ENCODE assay signal across 10 cellular contexts in genomic region chr1:54577612-54578011, GRCh38. TPM values are rescaled to one million over a fixed set of nuclear protein-coding genes. Genes with fewer than 3 reads are reported as not detected.
DNase-seq lines count a peak whose midpoint lies in the region; ATAC-seq and TF ChIP-seq lines count a peak whose summit lies in the region.
"Had no signal": no experiment of that assay in that cellular context is flagged by ENCODE, and none has a peak within 500 bp of the region (broad histone marks: within the 10 kb centered on the region; RNA-seq: fewer than 3 reads in every experiment).

No MANE protein-coding gene starts in this region.

- no peaks in the 10 kb centered on the region for H3K9me3 ChIP-seq in mesenchymal stem cell (ENCODE audit: control insufficient read depth, low read length)
- H3K9me3 ChIP-seq: BLaER1 had no signal

- H3K23ac ChIP-seq in mesenchymal stem cell (ENCODE audit: low read length in 2 of 2), result no peak overlapping the region

- no peak overlapping the region for H3K9ac ChIP-seq in mesenchymal stem cell (ENCODE audit: low read length)
- H3K9ac ChIP-seq: BLaER1 had no signal

- no peak overlapping the region for H3K4me2 ChIP-seq in mesenchymal stem cell (ENCODE audit: low read length, poor library complexity, severe bottlenecking)
- H3K4me2 ChIP-seq: BLaER1 had no signal

- no peak for ATAC-seq in HG02938 (IDR thresholded peaks at IDR 0.05; ENCODE audit: unreplicated experiment)

- WGBS in mesenchymal stem cell, result 63% methylated on average over 6 of the region's 6 CpGs

- TF ChIP-seq CTCF in fibroblast of mammary gland (conservative IDR thresholded peaks at IDR 0.05; ENCODE audit: control insufficient read depth, insufficient read depth, low read depth, low read length) (no peak), osteocyte (IDR thresholded peaks at IDR 0.05) (no peak)

- H3K9me3 Mint-ChIP-seq in osteocyte (ENCODE audit: unreplicated experiment), result no peaks in the 10 kb centered on the region

- no peaks in the 10 kb centered on the region for H3K27me3 Mint-ChIP-seq in osteocyte (ENCODE audit: unreplicated experiment)

- H3K4me1 ChIP-seq in mesenchymal stem cell (ENCODE audit: control insufficient read depth, insufficient read depth, low read depth, low read length), result peaks cover 10% of the 10 kb centered on the region

- no peak overlapping the region for H3K4me3 Mint-ChIP-seq in osteocyte (ENCODE audit: unreplicated experiment)

- H2BK5ac ChIP-seq in mesenchymal stem cell (ENCODE audit: low read depth, low read length, poor library complexity, severe bottlenecking), result no peak overlapping the region

- H3K27ac ChIP-seq in mesenchymal stem cell (ENCODE audit: low read length, poor library complexity, severe bottlenecking), result no peak overlapping the region
- H3K27ac ChIP-seq: BLaER1 had no signal

- no peaks in the 10 kb centered on the region for H3K79me1 ChIP-seq in mesenchymal stem cell (replicated peaks; ENCODE audit: low read length, poor library complexity, severe bottlenecking)

- H3K27ac Mint-ChIP-seq in osteocyte (ENCODE audit: unreplicated experiment), result no peak overlapping the region

- H3K36me3 ChIP-seq in mesenchymal stem cell (ENCODE audit: control insufficient read depth in 1 of 2, insufficient read depth in 2 of 2, low read depth in 1 of 2, low read length in 2 of 2), result no peaks in the 10 kb centered on the region
- H3K36me3 ChIP-seq: BLaER1 had no signal

- H2BK15ac ChIP-seq in mesenchymal stem cell (ENCODE audit: low read depth, poor library complexity, severe bottlenecking), result no peak overlapping the region

- no peak overlapping the region for H2BK120ac ChIP-seq in mesenchymal stem cell (ENCODE audit: low read depth, low read length)

- DNase-seq in CD1c-positive myeloid dendritic cell (ENCODE audit: extremely low spot score) (peak; percentile 42), NCI-H774 (lab: John Stamatoyannopoulos, UW) (peak; percentile 22), fibroblast of mammary gland (ENCODE audit: low read depth) (peak; percentile 36), mesenchymal stem cell (peak; percentile 72), GF-D8 (lab: John Stamatoyannopoulos, UW) (no peak), osteocyte (ENCODE audit: extremely low spot score, unreplicated experiment) (no peak), NCI-H2227 (lab: John Stamatoyannopoulos, UW; ENCODE audit: unreplicated experiment) (no peak)
- DNase-seq: activated effector memory CD4-positive, alpha-beta T cell treated with Interleukin-2 at 50 U/mL for 16 hours had no signal

- peak overlapping the region in 1 of 2 experiments; percentile 11 for H3K18ac ChIP-seq in mesenchymal stem cell (ENCODE audit: low read depth in 1 of 2, low read length in 2 of 2)

- no peak overlapping the region for H3K4me3 ChIP-seq in fibroblast of mammary gland (ENCODE audit: control insufficient read depth, low read depth, low read length)
- no peak overlapping the region for H3K4me3 ChIP-seq in mesenchymal stem cell (ENCODE audit: insufficient read depth in 1 of 2, low read depth in 1 of 2, low read length in 2 of 2)
- H3K4me3 ChIP-seq: BLaER1 had no signal

- no peak overlapping the region for H3K14ac ChIP-seq in mesenchymal stem cell (ENCODE audit: low read length in 2 of 2)

- no peak overlapping the region for H4K8ac ChIP-seq in mesenchymal stem cell (ENCODE audit: low read length)

- H2AFZ ChIP-seq in mesenchymal stem cell (ENCODE audit: low read depth, low read length), result no peak overlapping the region

- peak overlapping the region; percentile 57 for H4K91ac ChIP-seq in mesenchymal stem cell (ENCODE audit: low read length)

- H2BK12ac ChIP-seq in mesenchymal stem cell (ENCODE audit: low read length in 2 of 2), result no peak overlapping the region

- peaks cover 0 to 3% of the 10 kb centered on the region in 2 experiments for H3K27me3 ChIP-seq in mesenchymal stem cell (ENCODE audit: control insufficient read depth in 1 of 2, insufficient read depth in 1 of 2, low read length in 2 of 2)
- H3K27me3 ChIP-seq: BLaER1 had no signal

- no peak overlapping the region for H3K4ac ChIP-seq in mesenchymal stem cell (ENCODE audit: low read depth in 1 of 2, low read length in 2 of 2)

- H2AK5ac ChIP-seq in mesenchymal stem cell (ENCODE audit: low read length, severe bottlenecking), result no peak overlapping the region

- H3K4me1 Mint-ChIP-seq in osteocyte (ENCODE audit: unreplicated experiment), result peaks cover 7% of the 10 kb centered on the region

- H3K36me3 Mint-ChIP-seq in osteocyte (ENCODE audit: unreplicated experiment), result peaks cover 1% of the 10 kb centered on the region

RNA-seq across cellular contexts. Expression of gene ACOT11, which starts 29.6 kb away (rescaled TPM):
- polyA plus RNA-seq in mesenchymal stem cell (2013, experiment 1 of 2), result 0.83 TPM
- 0.88 TPM for polyA plus RNA-seq in mesenchymal stem cell (2013, experiment 2 of 2)
- total RNA-seq in osteocyte, result 0.24 and 0.35 TPM in 2 replicates

RNA-seq across cellular contexts. Expression of gene FAM151A, which starts 45.7 kb away (rescaled TPM):
- polyA plus RNA-seq in mesenchymal stem cell (2013, experiment 1 of 2), result not detected
- not detected for polyA plus RNA-seq in mesenchymal stem cell (2013, experiment 2 of 2)
- not detected in 2 replicates for total RNA-seq in osteocyte

Comparison
In these comparisons a context has a peak if more than half of its experiments do, and no peak if none do; other contexts are left out.
1. DNase-seq: peak in CD1c-positive myeloid dendritic cell (single experiment), NCI-H774 (single experiment), fibroblast of mammary gland (single experiment) and mesenchymal stem cell (single experiment); none in GF-D8 (single experiment), osteocyte (single experiment) and NCI-H2227 (single experiment).